Comparison of ENCODE assay signal across 20 cellular contexts in genomic region chr11:28963189-28963588, GRCh38.
DNase-seq lines count a peak whose midpoint lies in the region; ATAC-seq, FAIRE-seq and TF ChIP-seq lines count a peak whose summit lies in the region.
"Had no signal": no experiment of that assay in that cellular context is flagged by ENCODE, and none has a peak within 500 bp of the region (broad histone marks: within the 10 kb centered on the region; RNA-seq: fewer than 3 reads in every experiment).

No MANE protein-coding gene starts in this region.

- H3K4me1 ChIP-seq in foreskin keratinocyte = no peaks in the 10 kb centered on the region
- H3K4me1 ChIP-seq: gastrocnemius medialis, psoas muscle, tibial nerve had no signal

- CTCF ChIA-PET in AG04449 (lab: Yijun Ruan, JAX) = interaction anchor here (1.1 kb wide), 1 partner anchor 21 kb away, joined by 4 read pairs; no protein-coding TSS in a partner anchor

- DNase-seq in AG04449 (ENCODE audit: low read depth, low spot score) = peak; percentile 60
- DNase-seq in HCEC 1CT = peak; percentile 87
- DNase-seq in bronchial epithelial cell (ENCODE audit: low read depth) = peak; percentile 84
- peak; percentile 47 to 81 for DNase-seq in foreskin keratinocyte
- no peak for DNase-seq in activated gamma-delta T cell treated with Interleukin-2 at 50 U/mL for 16 hours
- no peak for DNase-seq in NOMO-1 treated with DMSO at 0.1 percent for 48 hours (lab: John Stamatoyannopoulos, UW; ENCODE audit: unreplicated experiment)
- DNase-seq: COR-L47; effector CD8-positive, alpha-beta T cell; gastrocnemius medialis; NCI-H1092 treated with DMSO at 0.1 percent for 48 hours; psoas muscle; T-helper 9 cell had no signal

- H3K4me3 ChIP-seq in AG04449 (ENCODE audit: low read depth, low read length) (no peak overlapping the region), bronchial epithelial cell (ENCODE audit: low read depth, low read length) (no peak overlapping the region)
- H3K4me3 ChIP-seq: gastrocnemius medialis, psoas muscle, tibial nerve had no signal

- no peak for FAIRE-seq in bronchial epithelial cell (lab: Jason Lieb, UNC)
- FAIRE-seq: G401.6, GM12892 had no signal

- H3K27ac ChIP-seq in foreskin keratinocyte = no peak overlapping the region
- H3K27ac ChIP-seq: gastrocnemius medialis, psoas muscle, tibial nerve had no signal

- TF ChIP-seq CTCF in AG04449 (IDR thresholded peaks at IDR 0.05; ENCODE audit: insufficient read depth, low read length, missing control alignments) (no peak), bronchial epithelial cell (IDR thresholded peaks at IDR 0.05; ENCODE audit: insufficient read depth, low read length, severe bottlenecking) (no peak), foreskin keratinocyte (conservative IDR thresholded peaks at IDR 0.05) (no peak)

- no peak for ATAC-seq in foreskin keratinocyte
- no peak for ATAC-seq in HG02885 (IDR thresholded peaks at IDR 0.05; ENCODE audit: poor library complexity, unreplicated experiment)
- ATAC-seq in GM19455 (IDR thresholded peaks at IDR 0.05; ENCODE audit: unreplicated experiment) = no peak
- ATAC-seq: activated CD4-positive, CD25-positive, alpha-beta regulatory T cell treated with anti-CD3 and anti-CD28 coated beads, Interleukin-2, amount 50 U/mL, for 24 hours; activated T-helper 17 cell treated with anti-CD3 and anti-CD28 coated beads, Interleukin-2, amount 50 U/mL, for 72 hours; gastrocnemius medialis; psoas muscle; stimulated activated effector memory CD8-positive, alpha-beta T cell treated with anti-CD3 and anti-CD28 coated beads, Interleukin-12 subunit alpha, Interleukin-12 subunit beta, amount 100 ng/mL, for 72 hours had no signal

- H3K36me3 ChIP-seq in bronchial epithelial cell (ENCODE audit: control insufficient read depth, insufficient read depth, low read length) = no peaks in the 10 kb centered on the region
- H3K36me3 ChIP-seq: gastrocnemius medialis, tibial nerve had no signal

- POLR2A ChIA-PET in AG04449 (lab: Yijun Ruan, JAX) = interaction anchor here (0.8 kb wide), 1 partner anchor 283 kb away, joined by 3 read pairs; no protein-coding TSS in a partner anchor

- H3K27me3 ChIP-seq in bronchial epithelial cell (ENCODE audit: control insufficient read depth, insufficient read depth, low read length) = no peaks in the 10 kb centered on the region
- H3K27me3 ChIP-seq in foreskin keratinocyte = no peaks in the 10 kb centered on the region
- H3K27me3 ChIP-seq: gastrocnemius medialis, tibial nerve had no signal

Comparison
In these comparisons a context has a peak if more than half of its experiments do, and no peak if none do; other contexts are left out.
1. DNase-seq: peak in AG04449 (single experiment), HCEC 1CT (single experiment), bronchial epithelial cell (single experiment) and foreskin keratinocyte (2 of 2); none in activated gamma-delta T cell treated with Interleukin-2 at 50 U/mL for 16 hours (single experiment) and NOMO-1 treated with DMSO at 0.1 percent for 48 hours (single experiment).